In the genomic region with DNA sequence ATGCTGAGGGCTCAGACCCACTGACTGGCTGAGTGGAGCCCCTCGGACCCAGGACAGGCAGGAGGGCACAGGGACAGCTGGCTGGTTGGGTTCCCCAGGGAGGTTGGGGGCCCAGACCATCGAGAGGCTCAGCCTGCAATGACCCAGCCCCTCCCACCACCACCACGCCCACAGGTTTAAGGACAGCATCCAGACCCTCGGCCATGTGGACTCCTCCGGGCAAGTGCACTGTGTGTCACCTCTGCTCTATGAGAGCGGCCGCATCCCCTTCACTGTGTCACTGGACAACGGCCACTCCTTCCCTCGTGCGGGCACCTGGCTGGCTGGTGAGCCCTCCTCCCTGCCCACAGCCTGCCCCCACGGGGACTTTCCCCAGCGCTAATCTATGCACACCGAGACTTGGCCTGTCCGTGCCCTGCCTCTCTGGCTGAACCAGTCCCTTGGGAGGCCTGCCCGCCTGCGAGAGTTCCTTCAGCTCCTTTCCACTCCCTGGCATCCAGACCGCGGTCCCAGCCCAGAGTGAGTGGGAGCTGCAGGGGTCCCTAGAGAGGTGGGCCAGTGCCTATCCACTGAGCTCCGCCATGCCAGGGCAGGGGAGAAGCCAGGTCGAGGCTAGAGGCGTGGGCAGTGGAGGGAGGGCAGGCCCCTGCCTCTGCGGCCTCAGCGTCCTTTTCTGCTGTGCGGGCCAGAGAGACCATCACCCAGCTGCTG, we compare ENCODE assay signal across 19 cellular contexts. TPM values are rescaled to one million over a fixed set of nuclear protein-coding genes. Genes with fewer than 3 reads are reported as not detected.
DNase-seq lines count a peak whose midpoint lies in the region; ATAC-seq, FAIRE-seq and TF ChIP-seq lines count a peak whose summit lies in the region.
"Had no signal": no experiment of that assay in that cellular context is flagged by ENCODE, and none has a peak within 500 bp of the region (broad histone marks: within the 10 kb centered on the region; RNA-seq: fewer than 3 reads in every experiment).

No MANE protein-coding gene starts in this region.

- 5% methylated on average over 24 of the region's 24 CpGs for WGBS in GM12878 (ENCODE audit: insufficient coverage, insufficient replicate concordance, low lambda C conversion rate, missing lambda C conversion rate)
- 90% methylated on average over 23 of the region's 24 CpGs for WGBS in mesenchymal stem cell

- no peak overlapping the region for H2BK5ac ChIP-seq in mesenchymal stem cell (ENCODE audit: low read depth, low read length, poor library complexity, severe bottlenecking)

- DNase-seq in BE2C (peak; percentile 50), Calu3 (peak; percentile 76), GM12878 (ENCODE audit: low read depth, low spot score) (no peak), mesenchymal stem cell (no peak), C1 segment of cervical spinal cord (lab: John Stamatoyannopoulos, UW) (no peak), amygdala (lab: John Stamatoyannopoulos, UW) (no peak), NCI-H446 treated with DMSO at 0.1 percent for 48 hours (lab: John Stamatoyannopoulos, UW) (no peak), Caco-2 (no peak)
- DNase-seq: activated CD4-positive, alpha-beta T cell treated with anti-CD3 and anti-CD28 coated beads, Interleukin-2, amount 50 U/mL, for 48 hours; brain microvascular endothelial cell; colonic mucosa; endodermal cell; kidney glomerular epithelial cell; NK-92 treated with Interleukin-12 subunit alpha and Interleukin-12 subunit beta, amount 100 ng/mL, for 24 hours; RPMI8226; stimulated activated CD4-positive, alpha-beta T cell treated with anti-CD3 and anti-CD28 coated beads, Interleukin-2, amount 100 ng/mL, for 24 hours had no signal

- no peak overlapping the region for H3K18ac ChIP-seq in mesenchymal stem cell (ENCODE audit: low read depth in 1 of 2, low read length in 2 of 2)

- H3K9ac ChIP-seq in GM12878 (ENCODE audit: control insufficient read depth, insufficient read depth, low read length) (no peak overlapping the region), mesenchymal stem cell (ENCODE audit: low read length) (no peak overlapping the region)

- TF ChIP-seq RAD21 in GM12878 (IDR thresholded peaks at IDR 0.05; ENCODE audit: insufficient read depth, low read depth, low read length) = no peak

- H4K20me1 ChIP-seq in GM12878 (ENCODE audit: control insufficient read depth, insufficient read depth) = no peaks in the 10 kb centered on the region

- H3K79me1 ChIP-seq in mesenchymal stem cell (replicated peaks; ENCODE audit: low read length, poor library complexity, severe bottlenecking) = no peaks in the 10 kb centered on the region

- SMC1A ChIA-PET in GM12878 (lab: Charles Lee; ENCODE audit: uncharacterized antibody, unreplicated experiment) = no interaction called here

- H3K4me1 Mint-ChIP-seq in Calu3 (ENCODE audit: low read depth, unreplicated experiment) (peaks cover under 1% of the 10 kb centered on the region), Caco-2 (ENCODE audit: low read depth, unreplicated experiment) (no peaks in the 10 kb centered on the region)
- H3K4me1 Mint-ChIP-seq: endodermal cell; stimulated activated effector memory CD8-positive, alpha-beta T cell treated with anti-CD3 and anti-CD28 coated beads, Interleukin-12 subunit alpha, Interleukin-12 subunit beta, amount 100 ng/mL, for 72 hours had no signal

- no peak overlapping the region for H3K4ac ChIP-seq in mesenchymal stem cell (ENCODE audit: low read depth in 1 of 2, low read length in 2 of 2)

- TF ChIP-seq EP300 in GM12878 (IDR thresholded peaks at IDR 0.05; ENCODE audit: borderline replicate concordance in 1 of 2, control insufficient read depth in 1 of 2, low read depth in 2 of 2, low read length in 2 of 2) = no peak

- H3K79me2 ChIP-seq in GM12878 (ENCODE audit: control insufficient read depth, insufficient read depth, low read length) = no peaks in the 10 kb centered on the region

- intact Hi-C loops in Calu3 (cut with micrococcal nuclease; ENCODE audit: unreplicated experiment) (loop anchor here (10.0 kb wide), 1 partner anchor 199 kb away; the partner anchor contains the start of gene GSTT2), GM12878 (cut with micrococcal nuclease; ENCODE audit: unreplicated experiment) (no loop called here), Caco-2 (cut with micrococcal nuclease; ENCODE audit: unreplicated experiment) (no loop called here)

- no peaks in the 10 kb centered on the region for H3K9me3 Mint-ChIP-seq in Calu3 (ENCODE audit: low read depth, unreplicated experiment)
- H3K9me3 Mint-ChIP-seq in Caco-2 (ENCODE audit: unreplicated experiment) = no peaks in the 10 kb centered on the region
- H3K9me3 Mint-ChIP-seq: endodermal cell; stimulated activated effector memory CD8-positive, alpha-beta T cell treated with anti-CD3 and anti-CD28 coated beads, Interleukin-12 subunit alpha, Interleukin-12 subunit beta, amount 100 ng/mL, for 72 hours; WTC11 had no signal

- H3K4me3 Mint-ChIP-seq in Calu3 (ENCODE audit: low read depth, unreplicated experiment) (no peak overlapping the region), Caco-2 (ENCODE audit: unreplicated experiment) (no peak overlapping the region)
- H3K4me3 Mint-ChIP-seq: endodermal cell; stimulated activated effector memory CD8-positive, alpha-beta T cell treated with anti-CD3 and anti-CD28 coated beads, Interleukin-12 subunit alpha, Interleukin-12 subunit beta, amount 100 ng/mL, for 72 hours; WTC11 had no signal

- no peak overlapping the region for H3K14ac ChIP-seq in mesenchymal stem cell (ENCODE audit: low read length in 2 of 2)

- H3K4me3 ChIP-seq in BE2C (ENCODE audit: low read depth, low read length) = no peak overlapping the region
- H3K4me3 ChIP-seq in GM12878 = no peak overlapping the region
- no peak overlapping the region for H3K4me3 ChIP-seq in mesenchymal stem cell (ENCODE audit: insufficient read depth in 1 of 2, low read depth in 1 of 2, low read length in 2 of 2)
- H3K4me3 ChIP-seq in Caco-2 (ENCODE audit: low read depth, low read length) = no peak overlapping the region
- H3K4me3 ChIP-seq: colonic mucosa had no signal

- POLR2A ChIA-PET in GM12878 (lab: Charles Lee) (no interaction called here), Caco-2 (lab: Charles Lee) (no interaction called here)

- in situ Hi-C loops in GM12878 (cut with MboI) = no loop called here

- no peak overlapping the region for H3K23ac ChIP-seq in mesenchymal stem cell (ENCODE audit: low read length in 2 of 2)

- no peak overlapping the region for H3K4me2 ChIP-seq in GM12878 (ENCODE audit: control insufficient read depth, insufficient read depth)
- H3K4me2 ChIP-seq in mesenchymal stem cell (ENCODE audit: low read length, poor library complexity, severe bottlenecking) = no peak overlapping the region

- H3K36me3 ChIP-seq in BE2C (no peaks in the 10 kb centered on the region), GM12878 (ENCODE audit: control insufficient read depth in 2 of 2, insufficient read depth in 2 of 2, low read length in 1 of 2) (no peaks in the 10 kb centered on the region), mesenchymal stem cell (ENCODE audit: control insufficient read depth in 1 of 2, insufficient read depth in 2 of 2, low read depth in 1 of 2, low read length in 2 of 2) (peaks cover 1 to 14% of the 10 kb centered on the region in 2 experiments), Caco-2 (ENCODE audit: control insufficient read depth, insufficient read depth, low read length) (no peaks in the 10 kb centered on the region)
- H3K36me3 ChIP-seq: brain microvascular endothelial cell, colonic mucosa had no signal

- no peaks in the 10 kb centered on the region for H3K36me3 Mint-ChIP-seq in Calu3 (ENCODE audit: insufficient read depth, unreplicated experiment)
- H3K36me3 Mint-ChIP-seq in Caco-2 (ENCODE audit: insufficient read depth, unreplicated experiment) = no peaks in the 10 kb centered on the region
- H3K36me3 Mint-ChIP-seq: WTC11 had no signal

- TF ChIP-seq POLR2A in GM12878 (IDR thresholded peaks at IDR 0.05; ENCODE audit: low read depth, low read length) = no peak

- no peak overlapping the region for H4K8ac ChIP-seq in mesenchymal stem cell (ENCODE audit: low read length)

- H2BK120ac ChIP-seq in mesenchymal stem cell (ENCODE audit: low read depth, low read length) = no peak overlapping the region

- CTCF ChIA-PET in Calu3 (lab: Charles Lee) (interaction anchor here (0.6 to 1.1 kb wide), 3 partner anchors 8 to 757 kb away, joined by 3 to 6 read pairs (median 5); no protein-coding TSS in a partner anchor), GM12878 (lab: Yijun Ruan, JAX) (interaction anchor here (1.0 kb wide), 1 partner anchor 59 kb away, joined by 3 read pairs; no protein-coding TSS in a partner anchor), Caco-2 (lab: Charles Lee) (no interaction called here)

- H2AFZ ChIP-seq in GM12878 (ENCODE audit: control insufficient read depth, low read depth, low read length) = no peak overlapping the region
- no peak overlapping the region for H2AFZ ChIP-seq in mesenchymal stem cell (ENCODE audit: low read depth, low read length)

- H3K4me1 ChIP-seq in BE2C (peaks cover 3% of the 10 kb centered on the region), GM12878 (ENCODE audit: control insufficient read depth, insufficient read depth, low read length) (no peaks in the 10 kb centered on the region; the same call in 1 of the 2 replicates), mesenchymal stem cell (ENCODE audit: control insufficient read depth, insufficient read depth, low read depth, low read length) (peaks cover 7% of the 10 kb centered on the region), Caco-2 (peaks cover 16% of the 10 kb centered on the region)

- no peak for FAIRE-seq in GM12878 (lab: Jason Lieb, UNC)
- FAIRE-seq: H54 had no signal

- ATAC-seq in GM12878 = peak; percentile 86
- ATAC-seq: stimulated activated effector memory CD8-positive, alpha-beta T cell treated with anti-CD3 and anti-CD28 coated beads, Interleukin-12 subunit alpha, Interleukin-12 subunit beta, amount 100 ng/mL, for 72 hours had no signal

- H2AK5ac ChIP-seq in mesenchymal stem cell (ENCODE audit: low read length, severe bottlenecking) = no peak overlapping the region

- H3K27ac Mint-ChIP-seq in Calu3 (ENCODE audit: unreplicated experiment) = no peak overlapping the region
- H3K27ac Mint-ChIP-seq in Caco-2 (ENCODE audit: unreplicated experiment) = no peak overlapping the region
- H3K27ac Mint-ChIP-seq: endodermal cell; stimulated activated effector memory CD8-positive, alpha-beta T cell treated with anti-CD3 and anti-CD28 coated beads, Interleukin-12 subunit alpha, Interleukin-12 subunit beta, amount 100 ng/mL, for 72 hours; WTC11 had no signal

- H3K9me3 ChIP-seq in BE2C (no peaks in the 10 kb centered on the region), GM12878 (replicated peaks; ENCODE audit: control insufficient read depth, insufficient read depth, low read length) (no peaks in the 10 kb centered on the region), mesenchymal stem cell (ENCODE audit: control insufficient read depth, low read length) (no peaks in the 10 kb centered on the region), Caco-2 (no peaks in the 10 kb centered on the region)
- H3K9me3 ChIP-seq: colonic mucosa had no signal

- no peak overlapping the region for H2BK12ac ChIP-seq in mesenchymal stem cell (ENCODE audit: low read length in 2 of 2)

- H4K91ac ChIP-seq in mesenchymal stem cell (ENCODE audit: low read length) = peak overlapping the region; percentile 65

- RAD21 ChIA-PET in GM12878 (lab: Charles Lee; ENCODE audit: unreplicated experiment) = interaction anchor here (1.4 kb wide), 1 partner anchor 64 kb away, joined by 3 read pairs; no protein-coding TSS in a partner anchor

- no peak overlapping the region for H2BK15ac ChIP-seq in mesenchymal stem cell (ENCODE audit: low read depth, poor library complexity, severe bottlenecking)

- BruUV-seq in Calu3 (replicated peaks; lab: Mats Ljungman, UMichigan) (no TSS peak), GM12878 (replicated peaks; lab: Mats Ljungman, UMichigan) (no TSS peak), Caco-2 (replicated peaks; lab: Mats Ljungman, UMichigan) (no TSS peak)

- no peak for TF ChIP-seq CTCF in BE2C (IDR thresholded peaks at IDR 0.05; ENCODE audit: low read depth, low read length)
- TF ChIP-seq CTCF in Calu3 (IDR thresholded peaks at IDR 0.05; ENCODE audit: unreplicated experiment) = no peak
- no peak for TF ChIP-seq CTCF in GM12878 (IDR thresholded peaks at IDR 0.05 in 2 of 3, conservative IDR thresholded peaks at IDR 0.05 in 1 of 3; ENCODE audit: control insufficient read depth in 2 of 3, extremely low read depth in 1 of 3, insufficient read depth in 1 of 3, low read depth in 3 of 3, low read length in 3 of 3)
- no peak for TF ChIP-seq CTCF in Caco-2 (IDR thresholded peaks at IDR 0.05; ENCODE audit: insufficient read depth in 1 of 2, low read depth in 1 of 2, low read length in 1 of 2, severe bottlenecking in 1 of 2, unreplicated experiment in 1 of 2)

- H3K27ac ChIP-seq in GM12878 (ENCODE audit: control insufficient read depth, insufficient read depth) (no peak overlapping the region), mesenchymal stem cell (ENCODE audit: low read length, poor library complexity, severe bottlenecking) (no peak overlapping the region)
- H3K27ac ChIP-seq: brain microvascular endothelial cell, colonic mucosa had no signal

- H3K27me3 ChIP-seq in BE2C (no peaks in the 10 kb centered on the region), GM12878 (replicated peaks in 1 of 2; ENCODE audit: control insufficient read depth in 2 of 2, insufficient read depth in 2 of 2, low read length in 1 of 2) (no peaks in the 10 kb centered on the region), mesenchymal stem cell (ENCODE audit: control insufficient read depth in 1 of 2, insufficient read depth in 1 of 2, low read length in 2 of 2) (no peaks in the 10 kb centered on the region), Caco-2 (replicated peaks; ENCODE audit: control insufficient read depth, insufficient read depth, low read length) (no peaks in the 10 kb centered on the region)
- H3K27me3 ChIP-seq: brain microvascular endothelial cell, colonic mucosa had no signal

- no peaks in the 10 kb centered on the region for H3K27me3 Mint-ChIP-seq in Calu3 (ENCODE audit: unreplicated experiment)
- no peaks in the 10 kb centered on the region for H3K27me3 Mint-ChIP-seq in Caco-2 (ENCODE audit: insufficient read depth, unreplicated experiment)

RNA-seq across cellular contexts. Expression of gene SUSD2, which starts 2.2 kb away (rescaled TPM):
- polyA plus RNA-seq in BE2C (2012; ENCODE audit: insufficient read depth, insufficient read length, low read depth) = 1.6 TPM
- total RNA-seq in Calu3 (2022) = 2.5 and 3.1 TPM in 2 replicates
- 0.44 and 0.54 TPM in 2 replicates for total RNA-seq in GM12878 (2013; cell fraction: nucleolus; rRNA removed)
- 0.11 TPM in 1 of 2 replicates, not detected in the other for total RNA-seq in GM12878 (2014; rRNA removed)
- total RNA-seq in GM12878 (2014; rRNA removed; fragmentation: Illumina TruSeq; extraction: Trizol) = not detected in 2 replicates
- total RNA-seq in GM12878 (2021) = 0.11 and 0.31 TPM in 2 replicates
- not detected for polyA plus RNA-seq in GM12878 (2011; ENCODE audit: low read depth)
- 0.06 and 0.12 TPM in 2 replicates for polyA plus RNA-seq in GM12878 (2011; rRNA removed)
- polyA plus RNA-seq in GM12878 (2011; cell fraction: cytosol; rRNA removed) = 0.16 and 0.22 TPM in 2 replicates
- polyA plus RNA-seq in GM12878 (2011; cell fraction: nucleus; rRNA removed) = 1.3 and 1.4 TPM in 2 replicates
- polyA plus RNA-seq in GM12878 (2012) = 0.03 and 0.04 TPM in 2 replicates
- polyA plus RNA-seq in GM12878 (2014; fragmentation: Illumina TruSeq; extraction: Trizol) = not detected in 2 replicates
- not detected for polyA plus RNA-seq in GM12878 (2014; fragmentation: Nextera tagmentation; extraction: Ambion mirVana)
- 0.04 and 0.08 TPM in 2 replicates for polyA plus RNA-seq in GM12878 (2014; rRNA removed)
- polyA plus RNA-seq in GM12878 (2016; fragmentation: Nextera tagmentation; extraction: Ambion mirVana) = under 1 TPM in 1 of 2 experiments, not detected in 1; 0.05 TPM
- 0.21 and 0.22 TPM in 2 replicates for polyA minus RNA-seq in GM12878 (2011; rRNA and poly(A)+ RNA removed)
- polyA minus RNA-seq in GM12878 (2011; cell fraction: cytosol; rRNA and poly(A)+ RNA removed) = not detected in 2 replicates
- polyA minus RNA-seq in GM12878 (2011; cell fraction: nucleus; rRNA and poly(A)+ RNA removed) = 0.60 and 0.86 TPM in 2 replicates
- polyA plus RNA-seq in mesenchymal stem cell (2013, experiment 1 of 2) = 19.4 TPM
- 19.1 TPM for polyA plus RNA-seq in mesenchymal stem cell (2013, experiment 2 of 2)
- 7.0 and 8.6 TPM in 2 replicates for total RNA-seq in Caco-2 (2022)

Comparison
In these comparisons a context has a peak if more than half of its experiments do, and no peak if none do; other contexts are left out.
1. DNase-seq: peak in BE2C (single experiment) and Calu3 (single experiment); none in GM12878 (single experiment), mesenchymal stem cell (single experiment), C1 segment of cervical spinal cord (0 of 14), amygdala (0 of 56), NCI-H446 treated with DMSO at 0.1 percent for 48 hours (single experiment) and Caco-2 (0 of 2).